Comparison of ENCODE assay signal across 33 cellular contexts in genomic region chr6:32058511-32058963, GRCh38. TPM values are rescaled to one million over a fixed set of nuclear protein-coding genes. Genes with fewer than 3 reads are reported as not detected.
DNase-seq lines count a peak whose midpoint lies in the region; ATAC-seq and TF ChIP-seq lines count a peak whose summit lies in the region.
"Had no signal": no experiment of that assay in that cellular context is flagged by ENCODE, and none has a peak within 500 bp of the region (broad histone marks: within the 10 kb centered on the region; RNA-seq: fewer than 3 reads in every experiment).

No MANE protein-coding gene starts in this region.

- H3K27me3 ChIP-seq in ascending aorta: no peaks in the 10 kb centered on the region
- H3K27me3 ChIP-seq in esophagus muscularis mucosa: no peaks in the 10 kb centered on the region
- H3K27me3 ChIP-seq: BLaER1, cardiac muscle cell, gastrocnemius medialis, suprapubic skin had no signal

- no peak for TF ChIP-seq POLR2A in esophagus muscularis mucosa (IDR thresholded peaks at IDR 0.05; ENCODE audit: low read depth)

- intact Hi-C loops in ascending aorta (cut with DNase I) (no loop called here), esophagus muscularis mucosa (cut with DNase I) (no loop called here)

- WGBS in esophagus muscularis mucosa: 61% methylated on average over 11 of the region's 11 CpGs

- TF ChIP-seq EP300 in esophagus muscularis mucosa (IDR thresholded peaks at IDR 0.05): no peak

- no peak for ATAC-seq in GM18520 (IDR thresholded peaks at IDR 0.05; ENCODE audit: unreplicated experiment)
- ATAC-seq in HG03280 (IDR thresholded peaks at IDR 0.05; ENCODE audit: unreplicated experiment): no peak
- ATAC-seq: activated T-helper 17 cell treated with anti-CD3 and anti-CD28 coated beads, Interleukin-2, amount 50 U/mL, for 72 hours; gastrocnemius medialis; GM12878; left lobe of liver had no signal

- peak overlapping the region; percentile 31 to 53 for H3K27ac ChIP-seq in ascending aorta
- peak overlapping the region in 3 of 4 donors; percentile 20 to 55 (median 41) for H3K27ac ChIP-seq in esophagus muscularis mucosa (replicated peaks in 1 of 4)
- H3K27ac ChIP-seq: BLaER1, cardiac muscle cell, gastrocnemius medialis, KMS-11, neutrophil, psoas muscle, suprapubic skin had no signal

- H3K4me1 ChIP-seq in ascending aorta: peaks cover 0 to 10% of the 10 kb centered on the region in 2 donors
- peaks cover 0 to 12% (median 6%) of the 10 kb centered on the region in 4 donors for H3K4me1 ChIP-seq in esophagus muscularis mucosa
- H3K4me1 ChIP-seq: BLaER1, gastrocnemius medialis, psoas muscle, suprapubic skin had no signal

- H3K4me3 ChIP-seq in ascending aorta (no peak overlapping the region), esophagus muscularis mucosa (no peak overlapping the region)
- H3K4me3 ChIP-seq: BLaER1, cardiac muscle cell, gastrocnemius medialis, GM12878, psoas muscle, skin epidermis, suprapubic skin had no signal

- H3K36me3 ChIP-seq in ascending aorta (peaks cover 6 to 49% of the 10 kb centered on the region in 2 donors), esophagus muscularis mucosa (peaks cover 6 to 84% (median 37%) of the 10 kb centered on the region in 4 donors)
- H3K36me3 ChIP-seq: BLaER1, cardiac muscle cell, gastrocnemius medialis, neutrophil had no signal

- DNase-seq in ascending aorta (ENCODE audit: low spot score in 2 of 2): no peak
- no peak for DNase-seq in esophagus muscularis mucosa (ENCODE audit: extremely low spot score)
- DNase-seq in iris pigment epithelial cell (ENCODE audit: low read depth): peak; percentile 30
- peak; percentile 86 for DNase-seq in stromal cell of bone marrow (ENCODE audit: low read depth)
- DNase-seq in NCI-H1048 (lab: John Stamatoyannopoulos, UW): no peak
- DNase-seq in NCI-H510A treated with DMSO at 0.1 percent for 48 hours (lab: John Stamatoyannopoulos, UW): no peak
- DNase-seq: activated CD4-positive, alpha-beta memory T cell treated with anti-CD3 and anti-CD28 coated beads for 36 hours; activated CD4-positive, alpha-beta T cell treated with anti-CD3 and anti-CD28 coated beads for 1 hour; activated naive CD4-positive, alpha-beta T cell treated with anti-CD3 and anti-CD28 coated beads, Interleukin-2, amount 10 ng/mL, durations not matched to agents 7 days and 5 days; cortex of kidney; DMS153; gastrocnemius medialis; HFFc6; NCI-H1417; NCI-H2081; NCI-H526 treated with DMSO at 0.1 percent for 48 hours; NK-92 treated with Interleukin-12 subunit alpha and Interleukin-12 subunit beta, amount 100 ng/mL, for 24 hours; SHP77; stimulated activated naive CD4-positive, alpha-beta T cell had no signal

- TF ChIP-seq CTCF in ascending aorta (IDR thresholded peaks at IDR 0.05) (no peak), esophagus muscularis mucosa (IDR thresholded peaks at IDR 0.05) (no peak)

- H3K9me3 ChIP-seq in ascending aorta (no peaks in the 10 kb centered on the region), esophagus muscularis mucosa (no peaks in the 10 kb centered on the region)
- H3K9me3 ChIP-seq: BLaER1, gastrocnemius medialis, neutrophil, psoas muscle, suprapubic skin had no signal

RNA-seq across cellular contexts. Expression of gene CYP21A2, which starts 20.3 kb away (rescaled TPM):
- total RNA-seq in ascending aorta (14.0 TPM), esophagus muscularis mucosa (1 to 10 TPM in 3 of 4 donors, under 1 TPM in 1; 0.33 to 3.7 (median 1.9) TPM)
- total RNA-seq: myocyte, urinary bladder had no signal

RNA-seq across cellular contexts. Expression of gene C4B, which starts 43.9 kb away (rescaled TPM):
- total RNA-seq in ascending aorta: 133 TPM
- total RNA-seq in esophagus muscularis mucosa: 100 to 1,000 TPM in 1 of 4 donors, 10 to 100 TPM in 3; 45.3 to 203 (median 75.8) TPM

RNA-seq across cellular contexts. Expression of gene TNXB, which starts 50.6 kb away (rescaled TPM):
- total RNA-seq in ascending aorta (493 TPM), esophagus muscularis mucosa (100 to 1,000 TPM; 223 to 525 (median 326) TPM)

Comparison
In these comparisons a context has a peak if more than half of its experiments do, and no peak if none do; other contexts are left out.
1. DNase-seq: peak in iris pigment epithelial cell (single experiment) and stromal cell of bone marrow (single experiment); none in ascending aorta (0 of 2), esophagus muscularis mucosa (single experiment), NCI-H1048 (single experiment) and NCI-H510A treated with DMSO at 0.1 percent for 48 hours (single experiment).